In the genomic region with DNA sequence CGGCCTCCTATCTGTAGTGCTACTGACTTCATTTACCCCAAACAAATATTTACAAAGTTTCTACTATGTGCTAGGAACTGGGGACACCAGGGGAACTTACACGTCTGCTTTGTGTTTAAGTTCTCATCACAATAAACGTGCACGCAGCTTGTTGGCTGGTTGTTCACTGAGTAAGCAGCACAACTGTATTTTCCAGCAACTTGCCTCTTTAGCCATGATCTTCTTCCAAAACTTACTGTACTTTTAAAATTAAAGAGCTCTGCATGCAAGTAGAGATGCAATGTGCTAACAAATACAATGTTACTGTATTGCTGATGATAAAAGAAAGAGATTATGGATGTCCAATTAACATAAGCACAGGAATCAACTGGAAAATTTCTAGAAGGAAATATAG, we compare ENCODE assay signal across 9 cellular contexts.
DNase-seq lines count a peak whose midpoint lies in the region; ATAC-seq and TF ChIP-seq lines count a peak whose summit lies in the region.
"Had no signal": no experiment of that assay in that cellular context is flagged by ENCODE, and none has a peak within 500 bp of the region (broad histone marks: within the 10 kb centered on the region; RNA-seq: fewer than 3 reads in every experiment).

No MANE protein-coding gene starts in this region.

- H3K4me1 ChIP-seq in PC-3 (ENCODE audit: insufficient read depth, low read length): peaks cover 39% of the 10 kb centered on the region
- peaks cover 40 to 42% of the 10 kb centered on the region in 2 donors for H3K4me1 ChIP-seq in duodenal mucosa (ENCODE audit: control insufficient read depth in 1 of 2, insufficient read depth in 2 of 2, low read length in 2 of 2)
- H3K4me1 ChIP-seq in osteoblast (ENCODE audit: insufficient read depth, low read length): peaks cover 46% of the 10 kb centered on the region

- peak overlapping the region; percentile 74 for H3K27ac ChIP-seq in CD4-positive, alpha-beta T cell (ENCODE audit: low read depth, low read length)
- peak overlapping the region; percentile 75; the same call in 1 of the 2 replicates for H3K27ac ChIP-seq in PC-3 (ENCODE audit: low read length)
- H3K27ac ChIP-seq in duodenal mucosa (ENCODE audit: low read depth, low read length): peak overlapping the region; percentile 91
- peak overlapping the region; percentile 85 for H3K27ac ChIP-seq in osteoblast (ENCODE audit: low read depth, low read length)

- no peaks in the 10 kb centered on the region for H3K9me3 Mint-ChIP-seq in CD4-positive, alpha-beta T cell

- no peaks in the 10 kb centered on the region for H3K27me3 Mint-ChIP-seq in CD4-positive, alpha-beta T cell

- H3K4me3 Mint-ChIP-seq in CD4-positive, alpha-beta T cell: peak overlapping the region; percentile 71

- H3K9ac ChIP-seq in PC-3 (ENCODE audit: low read length) (no peak overlapping the region), duodenal mucosa (ENCODE audit: low read depth in 1 of 2, low read length in 2 of 2) (peak overlapping the region; percentile 12 to 58)

- H4K20me1 ChIP-seq in PC-3 (ENCODE audit: low read length) (peaks cover 7% of the 10 kb centered on the region; the same call in 1 of the 2 replicates), osteoblast (ENCODE audit: insufficient read depth, low read length) (peaks cover 10% of the 10 kb centered on the region)

- H2AFZ ChIP-seq in PC-3 (ENCODE audit: low read length) (no peak overlapping the region), osteoblast (ENCODE audit: low read length) (no peak overlapping the region)

- H3K4me2 ChIP-seq in PC-3 (ENCODE audit: low read length) (peak overlapping the region; percentile 80), osteoblast (ENCODE audit: insufficient read depth, low read length) (peak overlapping the region; percentile 76)

- intact Hi-C loops in CD4-positive, alpha-beta T cell (cut with DNase I, micrococcal nuclease): loop anchor here (2.0 to 5.0 kb wide), 5 partner anchors 14 to 85 kb away; no protein-coding TSS in a partner anchor
- intact Hi-C loops in PC-3 (cut with micrococcal nuclease): no loop called here

- no peak for TF ChIP-seq CTCF in CD4-positive, alpha-beta T cell (IDR thresholded peaks at IDR 0.05)
- no peak for TF ChIP-seq CTCF in PC-3 (conservative IDR thresholded peaks at IDR 0.05; ENCODE audit: low read depth, low read length)
- no peak for TF ChIP-seq CTCF in osteoblast (IDR thresholded peaks at IDR 0.05; ENCODE audit: extremely low read depth, low read depth, low read length)

- no peaks in the 10 kb centered on the region for H3K9me2 ChIP-seq in PC-3 (replicated peaks; ENCODE audit: low read length)

- H3K9me3 ChIP-seq in CD4-positive, alpha-beta T cell (ENCODE audit: control insufficient read depth, low read length): no peaks in the 10 kb centered on the region
- no peaks in the 10 kb centered on the region for H3K9me3 ChIP-seq in PC-3 (ENCODE audit: low read length)
- H3K9me3 ChIP-seq in duodenal mucosa (ENCODE audit: control insufficient read depth in 1 of 2, low read length in 2 of 2): no peaks in the 10 kb centered on the region
- H3K9me3 ChIP-seq in osteoblast (ENCODE audit: low read depth, low read length): no peaks in the 10 kb centered on the region
- H3K9me3 ChIP-seq: neutrophil had no signal

- H3K4me3 ChIP-seq in PC-3 (ENCODE audit: low read length): peak overlapping the region; percentile 40; the same call in 1 of the 2 replicates
- peak overlapping the region in 1 of 2 donors; percentile 46 for H3K4me3 ChIP-seq in duodenal mucosa (ENCODE audit: low read depth in 1 of 2, low read length in 2 of 2)
- H3K4me3 ChIP-seq in osteoblast (ENCODE audit: insufficient read depth, low read length): peak overlapping the region; percentile 26

- peak overlapping the region; percentile 96 for H3K27ac Mint-ChIP-seq in CD4-positive, alpha-beta T cell

- no peak for ATAC-seq in CD4-positive, alpha-beta T cell (ENCODE audit: poor library complexity)
- ATAC-seq in PC-3 (no peak), GM21423 (IDR thresholded peaks at IDR 0.05; ENCODE audit: unreplicated experiment) (no peak)

- H3K79me2 ChIP-seq in PC-3 (ENCODE audit: low read length): peaks cover 41% of the 10 kb centered on the region
- H3K79me2 ChIP-seq in osteoblast (ENCODE audit: insufficient read depth, low read length): peaks cover 61% of the 10 kb centered on the region

- H3K4me1 Mint-ChIP-seq in CD4-positive, alpha-beta T cell (ENCODE audit: low read depth): peaks cover 92% of the 10 kb centered on the region

- in situ Hi-C loops in ACHN (cut with HindIII; ENCODE audit: low pct_ligation_motif_present, low pct_unique_long_range_greater_than_20kb, low sequenced_read_pairs): no loop called here

- H3K36me3 ChIP-seq in PC-3 (ENCODE audit: low read depth, low read length) (no peaks in the 10 kb centered on the region), duodenal mucosa (ENCODE audit: control insufficient read depth in 1 of 2, insufficient read depth in 2 of 2, low read length in 2 of 2) (no peaks in the 10 kb centered on the region), osteoblast (ENCODE audit: insufficient read depth, low read length) (no peaks in the 10 kb centered on the region)
- H3K36me3 ChIP-seq: neutrophil had no signal

- no TSS peak for BruUV-seq in PC-3 (replicated peaks; lab: Mats Ljungman, UMichigan)

- no peaks in the 10 kb centered on the region for H3K36me3 Mint-ChIP-seq in CD4-positive, alpha-beta T cell (ENCODE audit: low read depth)

- DNase-seq in CD4-positive, alpha-beta T cell: no peak
- DNase-seq in PC-3: no peak
- no peak for DNase-seq in osteoblast (ENCODE audit: insufficient read length, low spot score, missing footprints)
- no peak for DNase-seq in NCI-H1105 (lab: John Stamatoyannopoulos, UW)
- no peak for DNase-seq in ACHN
- no peak for DNase-seq in DMS53 treated with DMSO at 0.1 percent for 48 hours (lab: John Stamatoyannopoulos, UW; ENCODE audit: unreplicated experiment)

- H3F3A ChIP-seq in PC-3 (ENCODE audit: low read length, unreplicated experiment): peaks cover 9% of the 10 kb centered on the region

- CTCF ChIA-PET in CD4-positive, alpha-beta T cell (lab: Charles Lee): interaction anchor here (1.1 to 3.0 kb wide), 6 partner anchors 8 to 86 kb away, joined by 3 to 12 read pairs (median 6); no protein-coding TSS in a partner anchor
- CTCF ChIA-PET in PC-3 (lab: Charles Lee): no interaction called here

- no peaks in the 10 kb centered on the region for H3K27me3 ChIP-seq in CD4-positive, alpha-beta T cell (ENCODE audit: control insufficient read depth, insufficient read depth, low read length)
- H3K27me3 ChIP-seq in PC-3 (ENCODE audit: low read length): no peaks in the 10 kb centered on the region
- no peaks in the 10 kb centered on the region for H3K27me3 ChIP-seq in duodenal mucosa (ENCODE audit: control insufficient read depth in 1 of 2, insufficient read depth in 2 of 2, low read length in 2 of 2)
- H3K27me3 ChIP-seq in osteoblast (ENCODE audit: insufficient read depth, low read length): no peaks in the 10 kb centered on the region
- H3K27me3 ChIP-seq: neutrophil had no signal

- POLR2A ChIA-PET in CD4-positive, alpha-beta T cell (lab: Charles Lee): interaction anchor here (0.7 to 5.8 kb wide), 17 partner anchors 9 to 964 kb away, joined by 3 to 58 read pairs (median 5); a partner anchor contains a TSS
- POLR2A ChIA-PET in PC-3 (lab: Charles Lee; ENCODE audit: unreplicated experiment): no interaction called here
